Comparison of ENCODE assay signal across 8 cellular contexts in genomic region chr13:34964558-34964957, GRCh38. TPM values are rescaled to one million over a fixed set of nuclear protein-coding genes. Genes with fewer than 3 reads are reported as not detected.
"Had no signal": no experiment of that assay in that cellular context is flagged by ENCODE, and none has a peak within 500 bp of the region (broad histone marks: within the 10 kb centered on the region; RNA-seq: fewer than 3 reads in every experiment).

No MANE protein-coding gene starts in this region.

- H3K27ac ChIP-seq: GM23248 had no signal

- H3K9ac ChIP-seq: GM23248 had no signal

- H3K4me3 ChIP-seq: GM23248, K562 had no signal

- H3K4me3 Mint-ChIP-seq: H9 had no signal

- DNase-seq: GM23248, H9, HCEC 1CT, IMR-90, KG1 had no signal

- H2AFZ ChIP-seq: GM23248 had no signal

- FAIRE-seq: HTR-8/SVneo, K562 had no signal

RNA-seq across cellular contexts. Expression of gene NBEA, which starts 22.5 kb away (rescaled TPM):
- total RNA-seq: HT-29 had no signal
